11 cellular contexts compared by ENCODE assay signal in genomic region chr10:62073429-62073828, GRCh38.
DNase-seq lines count a peak whose midpoint lies in the region; ATAC-seq, FAIRE-seq and TF ChIP-seq lines count a peak whose summit lies in the region.
"Had no signal": no experiment of that assay in that cellular context is flagged by ENCODE, and none has a peak within 500 bp of the region (broad histone marks: within the 10 kb centered on the region; RNA-seq: fewer than 3 reads in every experiment).

No MANE protein-coding gene starts in this region.

- H3K27me3 Mint-ChIP-seq in CD8-positive, alpha-beta T cell (ENCODE audit: low read depth), result no peaks in the 10 kb centered on the region
- no peaks in the 10 kb centered on the region for H3K27me3 Mint-ChIP-seq in naive thymus-derived CD4-positive, alpha-beta T cell
- no peaks in the 10 kb centered on the region for H3K27me3 Mint-ChIP-seq in CD8-positive, alpha-beta memory T cell

- no TSS peak for BruUV-seq in GM12878 (replicated peaks; lab: Mats Ljungman, UMichigan)

- RAD21 ChIA-PET in GM12878 (lab: Charles Lee; ENCODE audit: unreplicated experiment), result no interaction called here

- H3K9me3 ChIP-seq in CD8-positive, alpha-beta T cell (ENCODE audit: low read length), result no peaks in the 10 kb centered on the region
- H3K9me3 ChIP-seq in GM12878 (replicated peaks; ENCODE audit: control insufficient read depth, insufficient read depth, low read length), result no peaks in the 10 kb centered on the region
- H3K9me3 ChIP-seq in naive thymus-derived CD4-positive, alpha-beta T cell (ENCODE audit: control insufficient read depth in 2 of 3, low read length in 3 of 3), result no peaks in the 10 kb centered on the region
- H3K9me3 ChIP-seq in CD8-positive, alpha-beta memory T cell (ENCODE audit: low read length), result no peaks in the 10 kb centered on the region

- no peaks in the 10 kb centered on the region for H4K20me1 ChIP-seq in GM12878 (ENCODE audit: control insufficient read depth, insufficient read depth)

- FAIRE-seq in GM12878 (lab: Jason Lieb, UNC), result no peak
- FAIRE-seq: D721Med had no signal

- no peak for TF ChIP-seq RAD21 in GM12878 (IDR thresholded peaks at IDR 0.05; ENCODE audit: insufficient read depth, low read depth, low read length)

- H3K27me3 ChIP-seq in CD8-positive, alpha-beta T cell (ENCODE audit: insufficient read depth, low read length), result no peaks in the 10 kb centered on the region
- H3K27me3 ChIP-seq in GM12878 (replicated peaks in 1 of 2; ENCODE audit: control insufficient read depth in 2 of 2, insufficient read depth in 2 of 2, low read length in 1 of 2), result no peaks in the 10 kb centered on the region
- no peaks in the 10 kb centered on the region for H3K27me3 ChIP-seq in naive thymus-derived CD4-positive, alpha-beta T cell (ENCODE audit: control insufficient read depth in 2 of 2, insufficient read depth in 2 of 2, low read length in 2 of 2)
- H3K27me3 ChIP-seq in CD8-positive, alpha-beta memory T cell (ENCODE audit: insufficient read depth, low read length, poor library complexity, severe bottlenecking), result no peaks in the 10 kb centered on the region
- H3K27me3 ChIP-seq: cardiac muscle cell had no signal

- POLR2A ChIA-PET in CD8-positive, alpha-beta T cell (lab: Charles Lee), result no interaction called here
- POLR2A ChIA-PET in GM12878 (lab: Charles Lee), result no interaction called here
- POLR2A ChIA-PET in naive thymus-derived CD4-positive, alpha-beta T cell (lab: Charles Lee), result no interaction called here
- POLR2A ChIA-PET in CD8-positive, alpha-beta memory T cell (lab: Charles Lee), result no interaction called here

- CTCF ChIA-PET in CD8-positive, alpha-beta T cell (lab: Charles Lee), result no interaction called here
- CTCF ChIA-PET in GM12878 (lab: Yijun Ruan, JAX), result interaction anchor here (0.8 to 2.5 kb wide), 3 partner anchors 34 to 85 kb away, joined by 3 to 9 read pairs (median 6); no protein-coding TSS in a partner anchor
- CTCF ChIA-PET in naive thymus-derived CD4-positive, alpha-beta T cell (lab: Charles Lee), result interaction anchor here (0.6 kb wide), 1 partner anchor 1406 kb away, joined by 3 read pairs; no protein-coding TSS in a partner anchor
- CTCF ChIA-PET in CD8-positive, alpha-beta memory T cell (lab: Charles Lee), result no interaction called here

- H3K4me3 ChIP-seq in AG10803 (ENCODE audit: low read length) (no peak overlapping the region), GM12878 (no peak overlapping the region)
- H3K4me3 ChIP-seq in CD8-positive, alpha-beta T cell (ENCODE audit: low read depth, low read length), result no peak overlapping the region
- no peak overlapping the region for H3K4me3 ChIP-seq in naive thymus-derived CD4-positive, alpha-beta T cell (ENCODE audit: low read length)
- no peak overlapping the region for H3K4me3 ChIP-seq in CD8-positive, alpha-beta memory T cell (ENCODE audit: low read length)
- H3K4me3 ChIP-seq: cardiac muscle cell had no signal

- ATAC-seq in CD8-positive, alpha-beta T cell, result no peak
- no peak for ATAC-seq in GM12878
- no peak for ATAC-seq in naive thymus-derived CD4-positive, alpha-beta T cell
- ATAC-seq in GM19467 (IDR thresholded peaks at IDR 0.05; ENCODE audit: unreplicated experiment), result no peak
- ATAC-seq in HG03571 (IDR thresholded peaks at IDR 0.05; ENCODE audit: unreplicated experiment), result no peak

- no peak overlapping the region for H3K4me2 ChIP-seq in GM12878 (ENCODE audit: control insufficient read depth, insufficient read depth)

- peaks cover 27% of the 10 kb centered on the region for H3K4me1 Mint-ChIP-seq in CD8-positive, alpha-beta T cell (ENCODE audit: low read depth)
- H3K4me1 Mint-ChIP-seq in naive thymus-derived CD4-positive, alpha-beta T cell, result peaks cover 25 to 81% (median 69%) of the 10 kb centered on the region in 7 donors
- H3K4me1 Mint-ChIP-seq in CD8-positive, alpha-beta memory T cell, result peaks cover 44 to 69% (median 61%) of the 10 kb centered on the region in 3 donors

- H3K79me2 ChIP-seq in GM12878 (ENCODE audit: control insufficient read depth, insufficient read depth, low read length), result no peaks in the 10 kb centered on the region

- WGBS in GM12878 (ENCODE audit: insufficient coverage, insufficient replicate concordance, low lambda C conversion rate, missing lambda C conversion rate), result 90% methylated on average over 3 of the region's 3 CpGs

- H3K27ac Mint-ChIP-seq in CD8-positive, alpha-beta T cell, result peak overlapping the region; percentile 23
- H3K27ac Mint-ChIP-seq in naive thymus-derived CD4-positive, alpha-beta T cell, result peak overlapping the region in 5 of 9 donors; percentile 17 to 89 (median 54)
- H3K27ac Mint-ChIP-seq in CD8-positive, alpha-beta memory T cell, result peak overlapping the region in 3 of 8 donors; percentile 4 to 69 (median 61)

- in situ Hi-C loops in GM12878 (cut with MboI), result no loop called here

- H3K9me3 Mint-ChIP-seq in CD8-positive, alpha-beta T cell, result no peaks in the 10 kb centered on the region
- no peaks in the 10 kb centered on the region for H3K9me3 Mint-ChIP-seq in naive thymus-derived CD4-positive, alpha-beta T cell
- H3K9me3 Mint-ChIP-seq in CD8-positive, alpha-beta memory T cell, result no peaks in the 10 kb centered on the region

- no peak overlapping the region for H3K9ac ChIP-seq in GM12878 (ENCODE audit: control insufficient read depth, insufficient read depth, low read length)

- no peak overlapping the region for H3K27ac ChIP-seq in CD8-positive, alpha-beta T cell (ENCODE audit: low read depth, low read length)
- H3K27ac ChIP-seq in GM12878 (ENCODE audit: control insufficient read depth, insufficient read depth), result no peak overlapping the region
- H3K27ac ChIP-seq in naive thymus-derived CD4-positive, alpha-beta T cell (ENCODE audit: low read depth, low read length), result no peak overlapping the region
- no peak overlapping the region for H3K27ac ChIP-seq in CD8-positive, alpha-beta memory T cell (ENCODE audit: low read depth, low read length)
- H3K27ac ChIP-seq: cardiac muscle cell had no signal

- peaks cover 4% of the 10 kb centered on the region for H3K4me1 ChIP-seq in CD8-positive, alpha-beta T cell (ENCODE audit: insufficient read depth, low read length)
- H3K4me1 ChIP-seq in GM12878 (ENCODE audit: control insufficient read depth, insufficient read depth, low read length), result peaks cover 3% of the 10 kb centered on the region; the same call in 1 of the 2 replicates
- H3K4me1 ChIP-seq in naive thymus-derived CD4-positive, alpha-beta T cell (ENCODE audit: control insufficient read depth in 2 of 2, insufficient read depth in 2 of 2, low read length in 2 of 2), result peaks cover 3 to 13% of the 10 kb centered on the region in 2 donors
- peaks cover 7% of the 10 kb centered on the region for H3K4me1 ChIP-seq in CD8-positive, alpha-beta memory T cell (ENCODE audit: insufficient read depth, low read length)

- intact Hi-C loops in CD8-positive, alpha-beta T cell (cut with DNase I, micrococcal nuclease), result no loop called here
- intact Hi-C loops in GM12878 (cut with micrococcal nuclease; ENCODE audit: unreplicated experiment), result no loop called here
- intact Hi-C loops in naive thymus-derived CD4-positive, alpha-beta T cell (cut with micrococcal nuclease), result no loop called here

- no peak overlapping the region for H3K4me3 Mint-ChIP-seq in CD8-positive, alpha-beta T cell
- H3K4me3 Mint-ChIP-seq in naive thymus-derived CD4-positive, alpha-beta T cell, result no peak overlapping the region
- peak overlapping the region in 1 of 7 donors; percentile 29 for H3K4me3 Mint-ChIP-seq in CD8-positive, alpha-beta memory T cell

- TF ChIP-seq EP300 in GM12878 (IDR thresholded peaks at IDR 0.05; ENCODE audit: borderline replicate concordance in 1 of 2, control insufficient read depth in 1 of 2, low read depth in 2 of 2, low read length in 2 of 2), result no peak

- H3K36me3 ChIP-seq in CD8-positive, alpha-beta T cell (ENCODE audit: insufficient read depth, low read length), result no peaks in the 10 kb centered on the region
- peaks cover 0 to 35% of the 10 kb centered on the region in 2 experiments; a peak in 3 of 4 replicates for H3K36me3 ChIP-seq in GM12878 (ENCODE audit: control insufficient read depth in 2 of 2, insufficient read depth in 2 of 2, low read length in 1 of 2)
- H3K36me3 ChIP-seq in naive thymus-derived CD4-positive, alpha-beta T cell (ENCODE audit: control insufficient read depth in 2 of 3, insufficient read depth in 3 of 3, low read length in 3 of 3), result peaks cover 8 to 16% (median 9%) of the 10 kb centered on the region in 3 experiments
- H3K36me3 ChIP-seq in CD8-positive, alpha-beta memory T cell (ENCODE audit: insufficient read depth, low read length), result peaks cover 16% of the 10 kb centered on the region
- H3K36me3 ChIP-seq: cardiac muscle cell had no signal

- TF ChIP-seq CTCF in AG10803 (conservative IDR thresholded peaks at IDR 0.05; ENCODE audit: low read length), result no peak
- no peak for TF ChIP-seq CTCF in CD8-positive, alpha-beta T cell (IDR thresholded peaks at IDR 0.05)
- TF ChIP-seq CTCF in GM12878 (IDR thresholded peaks at IDR 0.05 in 2 of 3, conservative IDR thresholded peaks at IDR 0.05 in 1 of 3; ENCODE audit: control insufficient read depth in 2 of 3, extremely low read depth in 1 of 3, insufficient read depth in 1 of 3, low read depth in 3 of 3, low read length in 3 of 3), result no peak

- peak; percentile 48 for DNase-seq in AG10803 (ENCODE audit: low read depth)
- DNase-seq in CD8-positive, alpha-beta T cell, result no peak
- no peak for DNase-seq in GM12878 (ENCODE audit: low read depth, low spot score)
- no peak for DNase-seq in naive thymus-derived CD4-positive, alpha-beta T cell
- no peak for DNase-seq in HPDE6-E6E7 (ENCODE audit: extremely low spot score)
- no peak for DNase-seq in CD8-positive, alpha-beta memory T cell
- DNase-seq: NCI-H510A treated with DMSO at 0.1 percent for 48 hours had no signal

- H2AFZ ChIP-seq in GM12878 (ENCODE audit: control insufficient read depth, low read depth, low read length), result no peak overlapping the region

- peaks cover 61% of the 10 kb centered on the region for H3K36me3 Mint-ChIP-seq in CD8-positive, alpha-beta T cell
- peaks cover 20 to 72% (median 57%) of the 10 kb centered on the region in 5 donors for H3K36me3 Mint-ChIP-seq in naive thymus-derived CD4-positive, alpha-beta T cell
- H3K36me3 Mint-ChIP-seq in CD8-positive, alpha-beta memory T cell, result peaks cover 23 to 87% (median 37%) of the 10 kb centered on the region in 3 donors

- SMC1A ChIA-PET in GM12878 (lab: Charles Lee; ENCODE audit: uncharacterized antibody, unreplicated experiment), result interaction anchor here (0.7 kb wide), 1 partner anchor 10 kb away, joined by 3 read pairs; no protein-coding TSS in a partner anchor

- TF ChIP-seq POLR2A in GM12878 (IDR thresholded peaks at IDR 0.05; ENCODE audit: low read depth, low read length), result no peak

TF ChIP-seq in GM12878, 131 proteins besides CTCF, POLR2A, EP300 and RAD21 (continues in another document):
- TF ChIP-seq BACH1 (IDR thresholded peaks at IDR 0.05; ENCODE audit: borderline replicate concordance), result no peak

Comparison
In these comparisons a context has a peak if more than half of its experiments do, and no peak if none do; other contexts are left out.
1. CTCF ChIA-PET loops: an anchor here in GM12878 (0.8 to 2.5 kb wide) and naive thymus-derived CD4-positive, alpha-beta T cell (0.6 kb wide); none called in CD8-positive, alpha-beta T cell and CD8-positive, alpha-beta memory T cell.